In genomic region chr12:5051334-5051733, GRCh38 we compare ENCODE assay signal across 26 cellular contexts. TPM values are rescaled to one million over a fixed set of nuclear protein-coding genes. Genes with fewer than 3 reads are reported as not detected.
"Had no signal": no experiment of that assay in that cellular context is flagged by ENCODE, and none has a peak within 500 bp of the region (broad histone marks: within the 10 kb centered on the region; RNA-seq: fewer than 3 reads in every experiment).

No MANE protein-coding gene starts in this region.

- H3K36me3 ChIP-seq: esophagus squamous epithelium, gastrocnemius medialis, sigmoid colon had no signal

- H3K4me3 ChIP-seq: coronary artery, esophagus squamous epithelium, gastrocnemius medialis, sigmoid colon, smooth muscle cell, thoracic aorta had no signal

- DNase-seq: activated CD4-positive, alpha-beta memory T cell treated with anti-CD3 and anti-CD28 coated beads, Interleukin-2, amount 10 ng/mL, durations not matched to agents 7 days and 5 days; activated CD4-positive, alpha-beta T cell treated with anti-CD3 and anti-CD28 coated beads for 48 hours; activated effector memory CD4-positive, alpha-beta T cell treated with Interleukin-2 at 50 U/mL for 16 hours; activated naive CD4-positive, alpha-beta T cell treated with anti-CD3 and anti-CD28 coated beads for 36 hours; activated naive CD8-positive, alpha-beta T cell treated with anti-CD3 and anti-CD28 coated beads, Interleukin-2, amount 10 ng/mL, durations not matched to agents 7 days and 5 days; activated T-cell treated with anti-CD3 and anti-CD28 coated beads, Interleukin-2, amount 50 U/mL, for 72 hours; amniotic stem cell; endodermal cell; esophagus squamous epithelium; gastrocnemius medialis; hypothalamus; left ventricle myocardium superior; mammary epithelial cell; retina; sigmoid colon; stimulated activated CD4-positive, alpha-beta T cell treated with anti-CD3 and anti-CD28 coated beads, Interleukin-15, amount 100 ng/mL, for 24 hours; stimulated activated naive CD4-positive, alpha-beta T cell; T1000 had no signal

- H3K9me3 Mint-ChIP-seq: activated CD4-positive, alpha-beta memory T cell treated with anti-CD3 and anti-CD28 coated beads, Interleukin-2, amount 10 ng/mL, durations not matched to agents 7 days and 5 days; activated naive CD4-positive, alpha-beta T cell treated with anti-CD3 and anti-CD28 coated beads for 36 hours; activated naive CD8-positive, alpha-beta T cell treated with anti-CD3 and anti-CD28 coated beads, Interleukin-2, amount 10 ng/mL, durations not matched to agents 7 days and 5 days; activated T-cell treated with anti-CD3 and anti-CD28 coated beads, Interleukin-2, amount 50 U/mL, for 72 hours; endodermal cell; natural killer cell treated with Interleukin-12 subunit alpha and Interleukin-12 subunit beta and Interleukin-15 and Interleukin-18, amount 100 ng/mL, for 72 hours; type B pancreatic cell had no signal

- ATAC-seq: activated T-cell treated with anti-CD3 and anti-CD28 coated beads, Interleukin-2, amount 50 U/mL, for 72 hours; gastrocnemius medialis; left ventricle myocardium superior; natural killer cell treated with Interleukin-12 subunit alpha and Interleukin-12 subunit beta and Interleukin-15 and Interleukin-18, amount 100 ng/mL, for 72 hours had no signal

- H3K27me3 ChIP-seq: sigmoid colon had no signal

- H3K4me2 ChIP-seq: smooth muscle cell had no signal

- H3K27ac Mint-ChIP-seq: activated CD4-positive, alpha-beta memory T cell treated with anti-CD3 and anti-CD28 coated beads, Interleukin-2, amount 10 ng/mL, durations not matched to agents 7 days and 5 days; activated naive CD4-positive, alpha-beta T cell treated with anti-CD3 and anti-CD28 coated beads for 36 hours; activated naive CD8-positive, alpha-beta T cell treated with anti-CD3 and anti-CD28 coated beads, Interleukin-2, amount 10 ng/mL, durations not matched to agents 7 days and 5 days; activated T-cell treated with anti-CD3 and anti-CD28 coated beads, Interleukin-2, amount 50 U/mL, for 72 hours; endodermal cell; natural killer cell treated with Interleukin-12 subunit alpha and Interleukin-12 subunit beta and Interleukin-15 and Interleukin-18, amount 100 ng/mL, for 72 hours; progenitor cell of endocrine pancreas; type B pancreatic cell had no signal

- H3K27ac ChIP-seq: esophagus squamous epithelium, gastrocnemius medialis, sigmoid colon had no signal

- H3K4me1 ChIP-seq: esophagus squamous epithelium, gastrocnemius medialis had no signal

- FAIRE-seq: bronchial epithelial cell had no signal

- H3K4me3 Mint-ChIP-seq: activated CD4-positive, alpha-beta memory T cell treated with anti-CD3 and anti-CD28 coated beads, Interleukin-2, amount 10 ng/mL, durations not matched to agents 7 days and 5 days; activated naive CD4-positive, alpha-beta T cell treated with anti-CD3 and anti-CD28 coated beads for 36 hours; activated naive CD8-positive, alpha-beta T cell treated with anti-CD3 and anti-CD28 coated beads, Interleukin-2, amount 10 ng/mL, durations not matched to agents 7 days and 5 days; activated T-cell treated with anti-CD3 and anti-CD28 coated beads, Interleukin-2, amount 50 U/mL, for 72 hours; endodermal cell; natural killer cell treated with Interleukin-12 subunit alpha and Interleukin-12 subunit beta and Interleukin-15 and Interleukin-18, amount 100 ng/mL, for 72 hours; type B pancreatic cell had no signal

- H3K9me3 ChIP-seq: esophagus squamous epithelium, gastrocnemius medialis, sigmoid colon, thoracic aorta had no signal

RNA-seq across cellular contexts. Expression of gene KCNA5, which starts 7.7 kb away (rescaled TPM):
- total RNA-seq: activated CD4-positive, alpha-beta memory T cell treated with anti-CD3 and anti-CD28 coated beads, Interleukin-2, amount 10 ng/mL, durations not matched to agents 7 days and 5 days; activated naive CD4-positive, alpha-beta T cell treated with anti-CD3 and anti-CD28 coated beads for 36 hours; activated naive CD8-positive, alpha-beta T cell treated with anti-CD3 and anti-CD28 coated beads, Interleukin-2, amount 10 ng/mL, durations not matched to agents 7 days and 5 days; activated T-cell treated with anti-CD3 and anti-CD28 coated beads, Interleukin-2, amount 50 U/mL, for 72 hours; bronchial epithelial cell; endodermal cell; mammary epithelial cell; natural killer cell treated with Interleukin-12 subunit alpha and Interleukin-12 subunit beta and Interleukin-15 and Interleukin-18, amount 100 ng/mL, for 72 hours; osteocyte; smooth muscle cell had no signal
- polyA plus RNA-seq: mammary epithelial cell, smooth muscle cell had no signal
